1 cellular context compared by ENCODE assay signal in genomic region chr12:62966990-62967506, GRCh38.
A peak's percentile ranks its signal among the peaks of the same experiment; 100 is the strongest.
TF ChIP-seq lines count a peak whose summit lies in the region.

No MANE protein-coding gene starts in this region.

TF ChIP-seq in HepG2, 621 proteins besides CTCF, POLR2A, EP300 and RAD21 (continued from another document and continues in another):
- peak; percentile 40; the same call in 1 of the 2 replicates for TF ChIP-seq ARID3A (IDR thresholded peaks at IDR 0.05; ENCODE audit: low read depth, low read length)
- no peak for TF ChIP-seq ZBTB38 (CRISPR knock-in tag; IDR thresholded peaks at IDR 0.05)
- TF ChIP-seq ZNF382 (CRISPR knock-in tag; IDR thresholded peaks at IDR 0.05; ENCODE audit: borderline replicate concordance) = no peak
- 0 out of 2 replicates have a peak, but pooled peaks have one; percentile 42 for TF ChIP-seq ARID2 (CRISPR knock-in tag; IDR thresholded peaks at IDR 0.05; ENCODE audit: borderline replicate concordance)
- no peak for TF ChIP-seq ZNF292 (CRISPR knock-in tag; IDR thresholded peaks at IDR 0.05; ENCODE audit: borderline replicate concordance, low read depth)
- TF ChIP-seq ZNF562 (CRISPR knock-in tag; IDR thresholded peaks at IDR 0.05; ENCODE audit: borderline replicate concordance) = no peak
- TF ChIP-seq, protein P1, sequence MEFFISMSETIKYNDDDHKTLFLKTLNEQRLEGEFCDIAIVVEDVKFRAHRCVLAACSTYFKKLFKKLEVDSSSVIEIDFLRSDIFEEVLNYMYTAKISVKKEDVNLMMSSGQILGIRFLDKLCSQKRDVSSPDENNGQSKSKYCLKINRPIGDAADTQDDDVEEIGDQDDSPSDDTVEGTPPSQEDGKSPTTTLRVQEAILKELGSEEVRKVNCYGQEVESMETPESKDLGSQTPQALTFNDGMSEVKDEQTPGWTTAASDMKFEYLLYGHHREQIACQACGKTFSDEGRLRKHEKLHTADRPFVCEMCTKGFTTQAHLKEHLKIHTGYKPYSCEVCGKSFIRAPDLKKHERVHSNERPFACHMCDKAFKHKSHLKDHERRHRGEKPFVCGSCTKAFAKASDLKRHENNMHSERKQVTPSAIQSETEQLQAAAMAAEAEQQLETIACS (CRISPR knock-in tag; IDR thresholded peaks at IDR 0.05) = no peak
- peak; percentile 39; the same call in 1 of the 2 replicates for TF ChIP-seq RXRB (CRISPR knock-in tag; IDR thresholded peaks at IDR 0.05; ENCODE audit: borderline replicate concordance)
- TF ChIP-seq FOXA3 (CRISPR knock-in tag; IDR thresholded peaks at IDR 0.05) = peak; percentile 95
- TF ChIP-seq NCOA2 (CRISPR knock-in tag; IDR thresholded peaks at IDR 0.05) = peak; percentile 54; the same call in 1 of the 2 replicates
- TF ChIP-seq POGK (CRISPR knock-in tag; conservative IDR thresholded peaks at IDR 0.05) = no peak
- TF ChIP-seq ZNF792 (CRISPR knock-in tag; IDR thresholded peaks at IDR 0.05) = peak; percentile 41; the same call in 1 of the 2 replicates
- TF ChIP-seq ZFP62 (CRISPR knock-in tag; IDR thresholded peaks at IDR 0.05) = no peak
- TF ChIP-seq ASH2L (IDR thresholded peaks at IDR 0.05; ENCODE audit: insufficient read length, low read depth, low read length) = peak; percentile 90
- no peak for TF ChIP-seq ZNF17 (CRISPR knock-in tag; IDR thresholded peaks at IDR 0.05)
- no peak for TF ChIP-seq ZNF431 (CRISPR knock-in tag; IDR thresholded peaks at IDR 0.05; ENCODE audit: borderline replicate concordance, low read depth)
- no peak for TF ChIP-seq ZXDC (CRISPR knock-in tag; IDR thresholded peaks at IDR 0.05)
- no peak for TF ChIP-seq GPBP1L1 (CRISPR knock-in tag; IDR thresholded peaks at IDR 0.05)
- TF ChIP-seq, protein P2, sequence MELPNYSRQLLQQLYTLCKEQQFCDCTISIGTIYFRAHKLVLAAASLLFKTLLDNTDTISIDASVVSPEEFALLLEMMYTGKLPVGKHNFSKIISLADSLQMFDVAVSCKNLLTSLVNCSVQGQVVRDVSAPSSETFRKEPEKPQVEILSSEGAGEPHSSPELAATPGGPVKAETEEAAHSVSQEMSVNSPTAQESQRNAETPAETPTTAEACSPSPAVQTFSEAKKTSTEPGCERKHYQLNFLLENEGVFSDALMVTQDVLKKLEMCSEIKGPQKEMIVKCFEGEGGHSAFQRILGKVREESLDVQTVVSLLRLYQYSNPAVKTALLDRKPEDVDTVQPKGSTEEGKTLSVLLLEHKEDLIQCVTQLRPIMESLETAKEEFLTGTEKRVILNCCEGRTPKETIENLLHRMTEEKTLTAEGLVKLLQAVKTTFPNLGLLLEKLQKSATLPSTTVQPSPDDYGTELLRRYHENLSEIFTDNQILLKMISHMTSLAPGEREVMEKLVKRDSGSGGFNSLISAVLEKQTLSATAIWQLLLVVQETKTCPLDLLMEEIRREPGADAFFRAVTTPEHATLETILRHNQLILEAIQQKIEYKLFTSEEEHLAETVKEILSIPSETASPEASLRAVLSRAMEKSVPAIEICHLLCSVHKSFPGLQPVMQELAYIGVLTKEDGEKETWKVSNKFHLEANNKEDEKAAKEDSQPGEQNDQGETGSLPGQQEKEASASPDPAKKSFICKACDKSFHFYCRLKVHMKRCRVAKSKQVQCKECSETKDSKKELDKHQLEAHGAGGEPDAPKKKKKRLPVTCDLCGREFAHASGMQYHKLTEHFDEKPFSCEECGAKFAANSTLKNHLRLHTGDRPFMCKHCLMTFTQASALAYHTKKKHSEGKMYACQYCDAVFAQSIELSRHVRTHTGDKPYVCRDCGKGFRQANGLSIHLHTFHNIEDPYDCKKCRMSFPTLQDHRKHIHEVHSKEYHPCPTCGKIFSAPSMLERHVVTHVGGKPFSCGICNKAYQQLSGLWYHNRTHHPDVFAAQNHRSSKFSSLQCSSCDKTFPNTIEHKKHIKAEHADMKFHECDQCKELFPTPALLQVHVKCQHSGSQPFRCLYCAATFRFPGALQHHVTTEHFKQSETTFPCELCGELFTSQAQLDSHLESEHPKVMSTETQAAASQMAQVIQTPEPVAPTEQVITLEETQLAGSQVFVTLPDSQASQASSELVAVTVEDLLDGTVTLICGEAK (IDR thresholded peaks at IDR 0.05) = no peak
- TF ChIP-seq, protein P2 (CRISPR knock-in tag; IDR thresholded peaks at IDR 0.05) = no peak; the same call in 1 of the 2 replicates
- TF ChIP-seq ZNF264 (CRISPR knock-in tag; IDR thresholded peaks at IDR 0.05) = no peak
- TF ChIP-seq FOXA1 (IDR thresholded peaks at IDR 0.05) = peak; percentile 87; the same call in 1 of the 2 replicates
- TF ChIP-seq FOXA1 (CRISPR knock-in tag; IDR thresholded peaks at IDR 0.05) = peak; percentile 93
- TF ChIP-seq, protein P3, sequence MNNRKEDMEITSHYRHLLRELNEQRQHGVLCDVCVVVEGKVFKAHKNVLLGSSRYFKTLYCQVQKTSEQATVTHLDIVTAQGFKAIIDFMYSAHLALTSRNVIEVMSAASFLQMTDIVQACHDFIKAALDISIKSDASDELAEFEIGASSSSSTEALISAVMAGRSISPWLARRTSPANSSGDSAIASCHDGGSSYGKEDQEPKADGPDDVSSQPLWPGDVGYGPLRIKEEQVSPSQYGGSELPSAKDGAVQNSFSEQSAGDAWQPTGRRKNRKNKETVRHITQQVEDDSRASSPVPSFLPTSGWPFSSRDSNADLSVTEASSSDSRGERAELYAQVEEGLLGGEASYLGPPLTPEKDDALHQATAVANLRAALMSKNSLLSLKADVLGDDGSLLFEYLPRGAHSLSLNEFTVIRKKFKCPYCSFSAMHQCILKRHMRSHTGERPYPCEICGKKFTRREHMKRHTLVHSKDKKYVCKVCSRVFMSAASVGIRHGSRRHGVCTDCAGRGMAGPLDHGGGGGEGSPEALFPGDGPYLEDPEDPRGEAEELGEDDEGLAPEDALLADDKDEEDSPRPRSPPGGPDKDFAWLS (CRISPR knock-in tag; IDR thresholded peaks at IDR 0.05; ENCODE audit: borderline replicate concordance) = no peak
- no peak for TF ChIP-seq ZNF639 (CRISPR knock-in tag; conservative IDR thresholded peaks at IDR 0.05)
- no peak for TF ChIP-seq CCAR2 (optimal IDR thresholded peaks at IDR 0.05; ENCODE audit: low read depth, low read length)
- TF ChIP-seq, protein P4, sequence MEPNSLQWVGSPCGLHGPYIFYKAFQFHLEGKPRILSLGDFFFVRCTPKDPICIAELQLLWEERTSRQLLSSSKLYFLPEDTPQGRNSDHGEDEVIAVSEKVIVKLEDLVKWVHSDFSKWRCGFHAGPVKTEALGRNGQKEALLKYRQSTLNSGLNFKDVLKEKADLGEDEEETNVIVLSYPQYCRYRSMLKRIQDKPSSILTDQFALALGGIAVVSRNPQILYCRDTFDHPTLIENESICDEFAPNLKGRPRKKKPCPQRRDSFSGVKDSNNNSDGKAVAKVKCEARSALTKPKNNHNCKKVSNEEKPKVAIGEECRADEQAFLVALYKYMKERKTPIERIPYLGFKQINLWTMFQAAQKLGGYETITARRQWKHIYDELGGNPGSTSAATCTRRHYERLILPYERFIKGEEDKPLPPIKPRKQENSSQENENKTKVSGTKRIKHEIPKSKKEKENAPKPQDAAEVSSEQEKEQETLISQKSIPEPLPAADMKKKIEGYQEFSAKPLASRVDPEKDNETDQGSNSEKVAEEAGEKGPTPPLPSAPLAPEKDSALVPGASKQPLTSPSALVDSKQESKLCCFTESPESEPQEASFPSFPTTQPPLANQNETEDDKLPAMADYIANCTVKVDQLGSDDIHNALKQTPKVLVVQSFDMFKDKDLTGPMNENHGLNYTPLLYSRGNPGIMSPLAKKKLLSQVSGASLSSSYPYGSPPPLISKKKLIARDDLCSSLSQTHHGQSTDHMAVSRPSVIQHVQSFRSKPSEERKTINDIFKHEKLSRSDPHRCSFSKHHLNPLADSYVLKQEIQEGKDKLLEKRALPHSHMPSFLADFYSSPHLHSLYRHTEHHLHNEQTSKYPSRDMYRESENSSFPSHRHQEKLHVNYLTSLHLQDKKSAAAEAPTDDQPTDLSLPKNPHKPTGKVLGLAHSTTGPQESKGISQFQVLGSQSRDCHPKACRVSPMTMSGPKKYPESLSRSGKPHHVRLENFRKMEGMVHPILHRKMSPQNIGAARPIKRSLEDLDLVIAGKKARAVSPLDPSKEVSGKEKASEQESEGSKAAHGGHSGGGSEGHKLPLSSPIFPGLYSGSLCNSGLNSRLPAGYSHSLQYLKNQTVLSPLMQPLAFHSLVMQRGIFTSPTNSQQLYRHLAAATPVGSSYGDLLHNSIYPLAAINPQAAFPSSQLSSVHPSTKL (CRISPR knock-in tag; IDR thresholded peaks at IDR 0.05) = peak; percentile 77; the same call in 1 of the 2 replicates
- TF ChIP-seq ZNF772 (CRISPR knock-in tag; IDR thresholded peaks at IDR 0.05) = no peak; the same call in 1 of the 2 replicates
- no peak for TF ChIP-seq ZKSCAN1 (IDR thresholded peaks at IDR 0.05; ENCODE audit: low read length)
